Comparison of ENCODE assay signal across 1 cellular context in genomic region chr9:132989414-132989996, GRCh38.
TF ChIP-seq lines count a peak whose summit lies in the region.

No MANE protein-coding gene starts in this region.

TF ChIP-seq in GM23338, 12 proteins besides CTCF, POLR2A, EP300 and RAD21 (continued from another document):
- TF ChIP-seq REST (IDR thresholded peaks at IDR 0.05; ENCODE audit: unreplicated experiment): no peak
- no peak for TF ChIP-seq EZH2phosphoT487 (IDR thresholded peaks at IDR 0.05; ENCODE audit: unreplicated experiment)
- TF ChIP-seq ZNF462 (CRISPR knock-in tag; IDR thresholded peaks at IDR 0.05): no peak
- TF ChIP-seq JUNB (IDR thresholded peaks at IDR 0.05; ENCODE audit: unreplicated experiment): no peak
- no peak for TF ChIP-seq EZH2 (IDR thresholded peaks at IDR 0.05; ENCODE audit: low read depth, unreplicated experiment)
TF ChIP-seq in GM23338: peak in this region for 0.
